ENCODE assay signal across 13 cellular contexts in genomic region chrX:153275418-153275817, GRCh38. TPM values are rescaled to one million over a fixed set of nuclear protein-coding genes. Genes with fewer than 3 reads are reported as not detected.
"Had no signal": no experiment of that assay in that cellular context is flagged by ENCODE, and none has a peak within 500 bp of the region (broad histone marks: within the 10 kb centered on the region; RNA-seq: fewer than 3 reads in every experiment).

No MANE protein-coding gene starts in this region.

RNA-seq across cellular contexts. Expression of gene PNMA6F, which starts 46.1 kb away (rescaled TPM):
- total RNA-seq: activated B cell treated with CpG ODN at 0.5 μM for 24 hours; activated CD4-positive, alpha-beta memory T cell treated with anti-CD3 and anti-CD28 coated beads for 36 hours; activated CD4-positive, alpha-beta memory T cell treated with anti-CD3 and anti-CD28 coated beads, Interleukin-2, amount 10 ng/mL, durations not matched to agents 7 days and 5 days; activated CD4-positive, alpha-beta T cell treated with anti-CD3 and anti-CD28 coated beads for 36 hours; activated CD4-positive, alpha-beta T cell treated with anti-CD3 and anti-CD28 coated beads, Interleukin-2, amount 10 ng/mL, durations not matched to agents 7 days and 5 days; activated CD8-positive, alpha-beta memory T cell treated with anti-CD3 and anti-CD28 coated beads for 36 hours; activated CD8-positive, alpha-beta memory T cell treated with anti-CD3 and anti-CD28 coated beads, Interleukin-2, amount 10 ng/mL, durations not matched to agents 7 days and 5 days; activated CD8-positive, alpha-beta T cell treated with anti-CD3 and anti-CD28 coated beads for 36 hours; activated CD8-positive, alpha-beta T cell treated with anti-CD3 and anti-CD28 coated beads, Interleukin-2, amount 10 ng/mL, durations not matched to agents 7 days and 5 days; T-cell; T-helper 1 cell treated with Interleukin-12 subunit alpha and Interleukin-12 subunit beta and Interleukin-4 antibody, amounts not matched to agents 30 ng/mL and 1 ng/mL, for 36 hours; T-helper 17 cell; T-helper 2 cell treated with Interferon-gamma antibody and Interleukin-4, amounts not matched to agents 100 ng/mL and 5 ng/mL, for 36 hours had no signal
